ENCODE assay signal across 21 cellular contexts in genomic region chr17:39062846-39063680, GRCh38.
DNase-seq lines count a peak whose midpoint lies in the region; TF ChIP-seq lines count a peak whose summit lies in the region.
"Had no signal": no experiment of that assay in that cellular context is flagged by ENCODE, and none has a peak within 500 bp of the region (broad histone marks: within the 10 kb centered on the region; RNA-seq: fewer than 3 reads in every experiment).

No MANE protein-coding gene starts in this region.

- intact Hi-C loops in activated naive CD4-positive, alpha-beta T cell treated with anti-CD3 and anti-CD28 coated beads for 36 hours (cut with micrococcal nuclease): no loop called here
- intact Hi-C loops in activated T-helper 1 cell treated with anti-CD3 and anti-CD28 coated beads, Interleukin-12 subunit alpha, Interleukin-12 subunit beta, Interleukin-2, Interleukin-4 antibody, amounts not matched to agents 30 ng/mL and 10 ng/mL and 1 ng/mL, durations not matched to agents 14 hours and 24 hours and 36 hours (cut with micrococcal nuclease): no loop called here
- intact Hi-C loops in vagina (cut with DNase I): no loop called here

- CTCF ChIA-PET in activated naive CD4-positive, alpha-beta T cell treated with anti-CD3 and anti-CD28 coated beads, Interleukin-2, amount 10 ng/mL, durations not matched to agents 7 days and 5 days (lab: Charles Lee): interaction anchor here (0.6 to 1.3 kb wide), 3 partner anchors 29 to 396 kb away, joined by 3 to 6 read pairs (median 4); no protein-coding TSS in a partner anchor
- CTCF ChIA-PET in activated naive CD4-positive, alpha-beta T cell treated with anti-CD3 and anti-CD28 coated beads for 36 hours (lab: Charles Lee): interaction anchor here (0.6 to 1.7 kb wide), 4 partner anchors 80 to 562 kb away, joined by 3 to 7 read pairs (median 4); no protein-coding TSS in a partner anchor

- peaks cover 21% of the 10 kb centered on the region for H3K4me1 Mint-ChIP-seq in activated naive CD4-positive, alpha-beta T cell treated with anti-CD3 and anti-CD28 coated beads, Interleukin-2, amount 10 ng/mL, durations not matched to agents 7 days and 5 days
- H3K4me1 Mint-ChIP-seq in activated naive CD4-positive, alpha-beta T cell treated with anti-CD3 and anti-CD28 coated beads for 36 hours (ENCODE audit: low read depth): peaks cover 7% of the 10 kb centered on the region
- peaks cover 14% of the 10 kb centered on the region for H3K4me1 Mint-ChIP-seq in activated T-helper 1 cell treated with anti-CD3 and anti-CD28 coated beads, Interleukin-12 subunit alpha, Interleukin-12 subunit beta, Interleukin-2, Interleukin-4 antibody, amounts not matched to agents 30 ng/mL and 10 ng/mL and 1 ng/mL, durations not matched to agents 14 hours and 24 hours and 36 hours (ENCODE audit: low read depth)
- H3K4me1 Mint-ChIP-seq: activated naive CD8-positive, alpha-beta T cell treated with anti-CD3 and anti-CD28 coated beads, Interleukin-2, amount 50 U/mL, for 24 hours had no signal

- peaks cover 34% of the 10 kb centered on the region for H3K4me1 ChIP-seq in vagina
- H3K4me1 ChIP-seq: Caco-2, upper lobe of left lung had no signal

- peaks cover 18% of the 10 kb centered on the region for H3K27me3 Mint-ChIP-seq in activated naive CD4-positive, alpha-beta T cell treated with anti-CD3 and anti-CD28 coated beads, Interleukin-2, amount 10 ng/mL, durations not matched to agents 7 days and 5 days
- no peaks in the 10 kb centered on the region for H3K27me3 Mint-ChIP-seq in activated naive CD4-positive, alpha-beta T cell treated with anti-CD3 and anti-CD28 coated beads for 36 hours (ENCODE audit: low read depth)
- H3K27me3 Mint-ChIP-seq in activated T-helper 1 cell treated with anti-CD3 and anti-CD28 coated beads, Interleukin-12 subunit alpha, Interleukin-12 subunit beta, Interleukin-2, Interleukin-4 antibody, amounts not matched to agents 30 ng/mL and 10 ng/mL and 1 ng/mL, durations not matched to agents 14 hours and 24 hours and 36 hours (ENCODE audit: insufficient read depth): peaks cover 2% of the 10 kb centered on the region
- H3K27me3 Mint-ChIP-seq: activated naive CD8-positive, alpha-beta T cell treated with anti-CD3 and anti-CD28 coated beads, Interleukin-2, amount 50 U/mL, for 24 hours had no signal

- peak overlapping the region; percentile 2 for H3K27ac ChIP-seq in vagina
- H3K27ac ChIP-seq: coronary artery, ovary, PC-9, SK-N-MC, upper lobe of left lung had no signal

- H3K27ac Mint-ChIP-seq in activated naive CD4-positive, alpha-beta T cell treated with anti-CD3 and anti-CD28 coated beads, Interleukin-2, amount 10 ng/mL, durations not matched to agents 7 days and 5 days: peak overlapping the region; percentile 24
- no peak overlapping the region for H3K27ac Mint-ChIP-seq in activated naive CD4-positive, alpha-beta T cell treated with anti-CD3 and anti-CD28 coated beads for 36 hours
- no peak overlapping the region for H3K27ac Mint-ChIP-seq in activated T-helper 1 cell treated with anti-CD3 and anti-CD28 coated beads, Interleukin-12 subunit alpha, Interleukin-12 subunit beta, Interleukin-2, Interleukin-4 antibody, amounts not matched to agents 30 ng/mL and 10 ng/mL and 1 ng/mL, durations not matched to agents 14 hours and 24 hours and 36 hours
- H3K27ac Mint-ChIP-seq: activated naive CD8-positive, alpha-beta T cell treated with anti-CD3 and anti-CD28 coated beads, Interleukin-2, amount 50 U/mL, for 24 hours had no signal

- H3K27me3 ChIP-seq in vagina: no peaks in the 10 kb centered on the region
- H3K27me3 ChIP-seq: ovary, upper lobe of left lung had no signal

- no peaks in the 10 kb centered on the region for H3K36me3 Mint-ChIP-seq in activated naive CD4-positive, alpha-beta T cell treated with anti-CD3 and anti-CD28 coated beads, Interleukin-2, amount 10 ng/mL, durations not matched to agents 7 days and 5 days
- no peaks in the 10 kb centered on the region for H3K36me3 Mint-ChIP-seq in activated naive CD4-positive, alpha-beta T cell treated with anti-CD3 and anti-CD28 coated beads for 36 hours (ENCODE audit: low read depth)
- no peaks in the 10 kb centered on the region for H3K36me3 Mint-ChIP-seq in activated T-helper 1 cell treated with anti-CD3 and anti-CD28 coated beads, Interleukin-12 subunit alpha, Interleukin-12 subunit beta, Interleukin-2, Interleukin-4 antibody, amounts not matched to agents 30 ng/mL and 10 ng/mL and 1 ng/mL, durations not matched to agents 14 hours and 24 hours and 36 hours (ENCODE audit: low read depth)

- DNase-seq in activated naive CD4-positive, alpha-beta T cell treated with anti-CD3 and anti-CD28 coated beads, Interleukin-2, amount 10 ng/mL, durations not matched to agents 7 days and 5 days: no peak
- DNase-seq in activated naive CD4-positive, alpha-beta T cell treated with anti-CD3 and anti-CD28 coated beads for 36 hours: no peak
- DNase-seq in activated T-helper 1 cell treated with anti-CD3 and anti-CD28 coated beads, Interleukin-12 subunit alpha, Interleukin-12 subunit beta, Interleukin-2, Interleukin-4 antibody, amounts not matched to agents 30 ng/mL and 10 ng/mL and 1 ng/mL, durations not matched to agents 14 hours and 24 hours and 36 hours (ENCODE audit: low spot score): no peak
- DNase-seq in fibroblast of mammary gland (ENCODE audit: low read depth) (peak; percentile 65), vagina (ENCODE audit: extremely low spot score in 2 of 2) (no peak), nucleus accumbens (lab: John Stamatoyannopoulos, UW) (no peak), putamen (ENCODE audit: low spot score) (no peak)
- no peak for DNase-seq in stimulated activated CD4-positive, alpha-beta T cell treated with anti-CD3 and anti-CD28 coated beads, Interleukin-4, amount 100 ng/mL, for 24 hours
- DNase-seq: activated naive CD8-positive, alpha-beta T cell treated with anti-CD3 and anti-CD28 coated beads, Interleukin-2, amount 50 U/mL, for 24 hours; activated T-cell treated with anti-CD3 and anti-CD28 coated beads, Interleukin-2, amount 50 U/mL, for 48 hours; Caco-2; hippocampal formation; KG1; NCI-H1436; NCI-H526 treated with DMSO at 0.1 percent for 48 hours; stimulated activated naive CD8-positive, alpha-beta T cell treated with anti-CD3 and anti-CD28 coated beads, Interleukin-15, Interleukin-2, amounts not matched to agents 100 U/mL and 50 U/mL, for 24 hours; upper lobe of left lung had no signal

- TF ChIP-seq CTCF in fibroblast of mammary gland (conservative IDR thresholded peaks at IDR 0.05; ENCODE audit: control insufficient read depth, insufficient read depth, low read depth, low read length) (no peak), vagina (IDR thresholded peaks at IDR 0.05) (no peak)

- H3K4me3 ChIP-seq in fibroblast of mammary gland (ENCODE audit: control insufficient read depth, low read depth, low read length) (no peak overlapping the region), vagina (no peak overlapping the region)
- H3K4me3 ChIP-seq: coronary artery, ovary, PC-9, SK-N-MC, upper lobe of left lung had no signal

- no peak overlapping the region for H3K4me3 Mint-ChIP-seq in activated naive CD4-positive, alpha-beta T cell treated with anti-CD3 and anti-CD28 coated beads, Interleukin-2, amount 10 ng/mL, durations not matched to agents 7 days and 5 days
- no peak overlapping the region for H3K4me3 Mint-ChIP-seq in activated naive CD4-positive, alpha-beta T cell treated with anti-CD3 and anti-CD28 coated beads for 36 hours
- peak overlapping the region; percentile 33 for H3K4me3 Mint-ChIP-seq in activated T-helper 1 cell treated with anti-CD3 and anti-CD28 coated beads, Interleukin-12 subunit alpha, Interleukin-12 subunit beta, Interleukin-2, Interleukin-4 antibody, amounts not matched to agents 30 ng/mL and 10 ng/mL and 1 ng/mL, durations not matched to agents 14 hours and 24 hours and 36 hours
- H3K4me3 Mint-ChIP-seq: activated naive CD8-positive, alpha-beta T cell treated with anti-CD3 and anti-CD28 coated beads, Interleukin-2, amount 50 U/mL, for 24 hours had no signal

- H3K36me3 ChIP-seq in vagina: no peaks in the 10 kb centered on the region
- H3K36me3 ChIP-seq: ovary, upper lobe of left lung had no signal

- no peaks in the 10 kb centered on the region for H3K9me3 Mint-ChIP-seq in activated naive CD4-positive, alpha-beta T cell treated with anti-CD3 and anti-CD28 coated beads, Interleukin-2, amount 10 ng/mL, durations not matched to agents 7 days and 5 days
- H3K9me3 Mint-ChIP-seq in activated naive CD4-positive, alpha-beta T cell treated with anti-CD3 and anti-CD28 coated beads for 36 hours: no peaks in the 10 kb centered on the region
- H3K9me3 Mint-ChIP-seq in activated T-helper 1 cell treated with anti-CD3 and anti-CD28 coated beads, Interleukin-12 subunit alpha, Interleukin-12 subunit beta, Interleukin-2, Interleukin-4 antibody, amounts not matched to agents 30 ng/mL and 10 ng/mL and 1 ng/mL, durations not matched to agents 14 hours and 24 hours and 36 hours: no peaks in the 10 kb centered on the region
- H3K9me3 Mint-ChIP-seq: activated naive CD8-positive, alpha-beta T cell treated with anti-CD3 and anti-CD28 coated beads, Interleukin-2, amount 50 U/mL, for 24 hours had no signal

- TF ChIP-seq POLR2A in vagina (IDR thresholded peaks at IDR 0.05): no peak

- no peaks in the 10 kb centered on the region for H3K9me3 ChIP-seq in vagina
- H3K9me3 ChIP-seq: Caco-2, ovary, upper lobe of left lung had no signal
